1 cellular context compared by ENCODE assay signal in genomic region chr12:3326156-3326849, GRCh38.
TF ChIP-seq lines count a peak whose summit lies in the region.

No MANE protein-coding gene starts in this region.

TF ChIP-seq in H1, 55 proteins besides CTCF, POLR2A, EP300 and RAD21 (continued from another document):
- TF ChIP-seq CHD7 (IDR thresholded peaks at IDR 0.05; ENCODE audit: insufficient replicate concordance, low read length) (no peak), RXRA (IDR thresholded peaks at IDR 0.05; ENCODE audit: insufficient read depth, low read depth, low read length) (no peak), POLR2AphosphoS5 (IDR thresholded peaks at IDR 0.05; ENCODE audit: low read depth, low read length) (no peak), SIRT6 (IDR thresholded peaks at IDR 0.05; ENCODE audit: low read length) (no peak), RFX5 (IDR thresholded peaks at IDR 0.05; ENCODE audit: borderline replicate concordance, low read depth, low read length) (no peak), CBX8 (IDR thresholded peaks at IDR 0.05; ENCODE audit: borderline replicate concordance, low read depth, low read length) (no peak), GABPA (IDR thresholded peaks at IDR 0.05; ENCODE audit: borderline replicate concordance, insufficient read depth, low read length) (no peak), BRCA1 (IDR thresholded peaks at IDR 0.05; ENCODE audit: low read depth, low read length) (no peak), GTF2F1 (IDR thresholded peaks at IDR 0.05; ENCODE audit: borderline replicate concordance, low read depth, low read length) (no peak), JUN (IDR thresholded peaks at IDR 0.05; ENCODE audit: low read depth, low read length) (no peak), SAP30 (IDR thresholded peaks at IDR 0.05; ENCODE audit: insufficient read depth, insufficient replicate concordance, low read length) (no peak), KDM1A (IDR thresholded peaks at IDR 0.05; ENCODE audit: borderline replicate concordance, low read length) (no peak)
